12 cellular contexts compared by ENCODE assay signal in the genomic region with DNA sequence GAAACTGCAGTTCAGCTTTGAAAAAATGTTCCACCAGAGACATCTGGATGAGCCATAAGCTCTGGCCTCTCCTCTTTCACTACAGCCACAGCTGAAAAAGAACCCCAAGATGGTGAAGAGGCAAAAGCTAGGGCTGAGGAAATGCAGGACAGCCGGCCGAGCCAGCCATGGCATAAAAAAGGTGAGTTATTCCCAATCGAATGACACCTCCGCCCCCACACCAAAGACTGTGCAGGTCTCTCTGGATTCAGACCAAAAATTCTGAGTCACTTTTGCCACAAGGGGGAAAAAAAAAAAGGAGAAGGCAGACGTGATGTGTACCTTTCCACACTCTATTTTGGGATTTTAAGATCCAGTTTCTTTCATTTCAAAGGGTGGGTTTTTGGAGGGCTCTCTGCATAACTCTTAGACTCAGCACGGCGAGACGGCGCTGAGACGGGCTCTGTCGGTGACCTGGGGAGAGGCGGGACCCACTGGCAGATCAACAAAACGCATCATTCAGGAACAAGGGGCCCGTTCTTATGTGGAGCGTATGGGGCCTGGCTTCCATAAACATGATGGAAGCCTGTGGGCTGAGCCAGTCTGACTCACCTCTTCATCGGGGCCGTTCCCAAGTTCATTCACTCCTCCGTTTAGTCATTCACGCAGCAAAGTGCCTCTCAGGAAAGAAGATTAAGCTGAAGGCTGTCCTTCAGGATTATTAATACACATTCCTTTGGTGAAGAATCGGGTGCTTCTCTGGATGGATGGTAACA. TPM values are rescaled to one million over a fixed set of nuclear protein-coding genes. Genes with fewer than 3 reads are reported as not detected.
DNase-seq lines count a peak whose midpoint lies in the region; ATAC-seq and TF ChIP-seq lines count a peak whose summit lies in the region.
"Had no signal": no experiment of that assay in that cellular context is flagged by ENCODE, and none has a peak within 500 bp of the region (broad histone marks: within the 10 kb centered on the region; RNA-seq: fewer than 3 reads in every experiment).

No MANE protein-coding gene starts in this region.

- no peak for DNase-seq in activated T-cell treated with anti-CD3 and anti-CD28 coated beads, Interleukin-2, amount 50 U/mL, for 24 hours
- no peak for DNase-seq in activated T-cell treated with anti-CD3 and anti-CD28 coated beads, Interleukin-2, amount 50 U/mL, for 1 hour
- DNase-seq in hepatic stellate cell (ENCODE audit: low spot score) (peak; percentile 75), type B pancreatic cell (ENCODE audit: extremely low spot score, unreplicated experiment) (no peak), transverse colon (no peak), upper lobe of right lung (no peak), DMS114 treated with DMSO at 0.1 percent for 48 hours (lab: John Stamatoyannopoulos, UW; ENCODE audit: unreplicated experiment) (no peak)
- DNase-seq: activated CD8-positive, alpha-beta memory T cell treated with anti-CD3 and anti-CD28 coated beads, Interleukin-2, amount 10 ng/mL, durations not matched to agents 7 days and 5 days; AML-193; OCI-M1 had no signal

- H3K4me3 ChIP-seq in WI38 (ENCODE audit: low read depth, low read length) (peak overlapping the region; percentile 17), transverse colon (no peak overlapping the region), upper lobe of right lung (no peak overlapping the region)

- no peaks in the 10 kb centered on the region for H3K27me3 ChIP-seq in transverse colon
- no peaks in the 10 kb centered on the region for H3K27me3 ChIP-seq in upper lobe of right lung

- TF ChIP-seq CTCF in WI38 (IDR thresholded peaks at IDR 0.05; ENCODE audit: low read depth, low read length) (no peak), type B pancreatic cell (conservative IDR thresholded peaks at IDR 0.05) (peak; percentile 25), transverse colon (IDR thresholded peaks at IDR 0.05) (no peak), upper lobe of right lung (IDR thresholded peaks at IDR 0.05) (no peak)

- H3K27me3 Mint-ChIP-seq in activated T-cell treated with anti-CD3 and anti-CD28 coated beads, Interleukin-2, amount 50 U/mL, for 24 hours: no peaks in the 10 kb centered on the region
- H3K27me3 Mint-ChIP-seq in type B pancreatic cell: no peaks in the 10 kb centered on the region
- H3K27me3 Mint-ChIP-seq: activated CD8-positive, alpha-beta memory T cell treated with anti-CD3 and anti-CD28 coated beads, Interleukin-2, amount 10 ng/mL, durations not matched to agents 7 days and 5 days had no signal

- H3K27ac ChIP-seq in transverse colon (peak overlapping the region in 1 of 4 donors; percentile 35), upper lobe of right lung (no peak overlapping the region)
- H3K27ac ChIP-seq: KMS-11 had no signal

- in situ Hi-C loops in transverse colon (cut with MboI; ENCODE audit: low pct_ligation_motif_present in 1 of 4, low pct_unique_long_range_greater_than_20kb in 1 of 4, low sequenced_read_pairs in 3 of 4): no loop called here

- H3K36me3 Mint-ChIP-seq in activated T-cell treated with anti-CD3 and anti-CD28 coated beads, Interleukin-2, amount 50 U/mL, for 24 hours (ENCODE audit: low read depth): peaks cover 96% of the 10 kb centered on the region
- H3K36me3 Mint-ChIP-seq in type B pancreatic cell: peaks cover 5% of the 10 kb centered on the region

- TF ChIP-seq EP300 in transverse colon (IDR thresholded peaks at IDR 0.05; ENCODE audit: low read depth): no peak

- H3K9me3 Mint-ChIP-seq in activated T-cell treated with anti-CD3 and anti-CD28 coated beads, Interleukin-2, amount 50 U/mL, for 24 hours: peaks cover 4% of the 10 kb centered on the region
- H3K9me3 Mint-ChIP-seq in type B pancreatic cell: no peaks in the 10 kb centered on the region

- no peak overlapping the region for H3K4me3 Mint-ChIP-seq in activated T-cell treated with anti-CD3 and anti-CD28 coated beads, Interleukin-2, amount 50 U/mL, for 24 hours
- H3K4me3 Mint-ChIP-seq in type B pancreatic cell: peak overlapping the region; percentile 28
- H3K4me3 Mint-ChIP-seq: activated CD8-positive, alpha-beta memory T cell treated with anti-CD3 and anti-CD28 coated beads, Interleukin-2, amount 10 ng/mL, durations not matched to agents 7 days and 5 days had no signal

- intact Hi-C loops in transverse colon (cut with DNase I; ENCODE audit: low total_unique reads): no loop called here
- intact Hi-C loops in upper lobe of right lung (cut with DNase I): no loop called here

- H3K27ac Mint-ChIP-seq in activated T-cell treated with anti-CD3 and anti-CD28 coated beads, Interleukin-2, amount 50 U/mL, for 24 hours: peak overlapping the region; percentile 82
- H3K27ac Mint-ChIP-seq in type B pancreatic cell: no peak overlapping the region
- H3K27ac Mint-ChIP-seq: activated CD8-positive, alpha-beta memory T cell treated with anti-CD3 and anti-CD28 coated beads, Interleukin-2, amount 10 ng/mL, durations not matched to agents 7 days and 5 days had no signal

- peaks cover 95% of the 10 kb centered on the region for H3K4me1 Mint-ChIP-seq in activated T-cell treated with anti-CD3 and anti-CD28 coated beads, Interleukin-2, amount 50 U/mL, for 24 hours (ENCODE audit: low read depth)
- H3K4me1 Mint-ChIP-seq in type B pancreatic cell (ENCODE audit: unreplicated experiment): peaks cover 48% of the 10 kb centered on the region

- 59 to 75% methylated on average over 5 to 20 of the region's 20 CpGs for WGBS in transverse colon (ENCODE audit: low coverage in 1 of 2), 2 donors

- H3K36me3 ChIP-seq in transverse colon (no peaks in the 10 kb centered on the region), upper lobe of right lung (no peaks in the 10 kb centered on the region)

- no peak for TF ChIP-seq POLR2A in transverse colon (IDR thresholded peaks at IDR 0.05)

- ATAC-seq in upper lobe of right lung: no peak
- ATAC-seq: activated CD8-positive, alpha-beta memory T cell treated with anti-CD3 and anti-CD28 coated beads, Interleukin-2, amount 10 ng/mL, durations not matched to agents 7 days and 5 days had no signal

- no peaks in the 10 kb centered on the region for H3K9me3 ChIP-seq in transverse colon
- no peaks in the 10 kb centered on the region for H3K9me3 ChIP-seq in upper lobe of right lung

- H3K4me1 ChIP-seq in transverse colon (peaks cover 0 to 9% (median 3%) of the 10 kb centered on the region in 4 donors), upper lobe of right lung (peaks cover 9% of the 10 kb centered on the region)

RNA-seq across cellular contexts. Expression of a gene that starts 54.8 kb away (rescaled TPM):
- total RNA-seq in type B pancreatic cell (ENCODE audit: low replicate concordance) (4.8 and 9.5 TPM in 2 replicates), transverse colon (10 to 100 TPM in 3 of 4 donors, 1 to 10 TPM in 1; 5.3 to 22.5 (median 11.5) TPM), upper lobe of right lung (7.6 TPM)
